9 cellular contexts compared by ENCODE assay signal in the genomic region with DNA sequence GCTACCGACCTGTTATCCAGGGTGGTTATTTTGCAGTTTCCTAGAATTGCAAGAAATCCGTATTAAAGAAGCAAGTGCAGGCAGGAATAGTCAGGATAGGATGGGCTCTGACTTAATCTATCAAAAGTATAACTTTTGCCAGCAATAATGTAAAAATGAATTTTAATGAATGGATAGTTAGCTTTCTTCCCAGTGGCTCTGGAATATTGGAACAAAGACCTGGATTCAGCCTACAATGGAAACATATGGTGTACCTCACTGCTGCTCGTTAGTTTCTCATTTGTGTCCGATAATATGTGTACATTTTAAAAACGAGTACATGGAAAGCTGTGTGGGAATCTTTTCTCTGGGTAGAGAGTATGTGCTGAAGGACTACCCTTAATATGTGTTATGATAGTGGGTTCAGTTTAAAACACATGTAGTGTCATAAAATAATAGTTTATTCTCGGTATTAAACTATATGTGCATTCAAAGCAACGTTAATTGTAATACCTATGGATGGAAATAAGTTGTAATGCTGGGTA. TPM values are rescaled to one million over a fixed set of nuclear protein-coding genes. Genes with fewer than 3 reads are reported as not detected.
A peak's percentile ranks its signal among the peaks of the same experiment; 100 is the strongest.
DNase-seq lines count a peak whose midpoint lies in the region; ATAC-seq, FAIRE-seq and TF ChIP-seq lines count a peak whose summit lies in the region.
"Had no signal": no experiment of that assay in that cellular context is flagged by ENCODE, and none has a peak within 500 bp of the region (broad histone marks: within the 10 kb centered on the region; RNA-seq: fewer than 3 reads in every experiment).

No MANE protein-coding gene starts in this region.

- TF ChIP-seq EP300 in HepG2 (IDR thresholded peaks at IDR 0.05; ENCODE audit: low read depth in 2 of 2, low read length in 2 of 2) = no peak
- no peak for TF ChIP-seq EP300 in HepG2 (CRISPR knock-in tag; IDR thresholded peaks at IDR 0.05; ENCODE audit: borderline replicate concordance)

- no peaks in the 10 kb centered on the region for H3K36me3 ChIP-seq in astrocyte (ENCODE audit: insufficient read depth, low read length)
- no peaks in the 10 kb centered on the region for H3K36me3 ChIP-seq in HepG2 (replicated peaks in 1 of 2; ENCODE audit: control insufficient read depth in 1 of 2, insufficient read depth in 2 of 2, low read length in 2 of 2)
- H3K36me3 ChIP-seq in tibial artery = no peaks in the 10 kb centered on the region

- no TSS peak for BruUV-seq in HepG2 (replicated peaks; lab: Mats Ljungman, UMichigan)

- H3K4me3 Mint-ChIP-seq in astrocyte (ENCODE audit: unreplicated experiment) = no peak overlapping the region

- no peaks in the 10 kb centered on the region for H3K27me3 Mint-ChIP-seq in astrocyte (ENCODE audit: low read depth, unreplicated experiment)

- TF ChIP-seq CTCF in astrocyte (IDR thresholded peaks at IDR 0.05; ENCODE audit: insufficient read depth, low read depth, low read length) = no peak
- no peak for TF ChIP-seq CTCF in HepG2 (CRISPR knock-in tag; IDR thresholded peaks at IDR 0.05)
- TF ChIP-seq CTCF in tibial artery (IDR thresholded peaks at IDR 0.05) = no peak

- ATAC-seq in HepG2 (no peak), HG03159 (IDR thresholded peaks at IDR 0.05; ENCODE audit: unreplicated experiment) (no peak)

- H3K79me2 ChIP-seq in astrocyte (ENCODE audit: insufficient read depth, low read length) = peaks cover 34% of the 10 kb centered on the region
- H3K79me2 ChIP-seq in HepG2 (ENCODE audit: insufficient read depth, low read length) = peaks cover 54% of the 10 kb centered on the region

- TF ChIP-seq POLR2A in HepG2 (IDR thresholded peaks at IDR 0.05; ENCODE audit: insufficient read depth in 1 of 2, low read depth in 2 of 2, low read length in 2 of 2) = no peak

- peak overlapping the region; percentile 94 for H2AFZ ChIP-seq in astrocyte (ENCODE audit: low read depth, low read length)
- H2AFZ ChIP-seq in HepG2 (ENCODE audit: low read length) = peak overlapping the region; percentile 88

- DNase-seq in NCI-H82 (lab: John Stamatoyannopoulos, UW) = peak; percentile 48
- DNase-seq in NCI-H82 treated with DMSO at 0.1 percent for 48 hours (lab: John Stamatoyannopoulos, UW; ENCODE audit: unreplicated experiment) = no peak
- no peak for DNase-seq in astrocyte (ENCODE audit: low read depth)
- DNase-seq in HepG2 (ENCODE audit: low spot score) = no peak
- DNase-seq in tibial artery = no peak
- no peak for DNase-seq in NK-92 treated with Interleukin-12 subunit alpha and Interleukin-12 subunit beta, amount 100 ng/mL, for 24 hours (lab: John Stamatoyannopoulos, UW)
- DNase-seq in cerebellar cortex (ENCODE audit: low spot score) = no peak
- DNase-seq: immature natural killer cell had no signal

- in situ Hi-C loops in HepG2 (cut with HindIII; ENCODE audit: extremely low pct_ligation_motif_present, low pct_unique_long_range_greater_than_20kb) = no loop called here

- H3K4me1 Mint-ChIP-seq in astrocyte (ENCODE audit: low read depth, unreplicated experiment) = peaks cover 19% of the 10 kb centered on the region

- H3K4me3 ChIP-seq in astrocyte (ENCODE audit: insufficient read depth, low read depth, low read length) = peak overlapping the region; percentile 89
- peak overlapping the region; percentile 94 to 98 (median 98) for H3K4me3 ChIP-seq in HepG2 (replicated peaks in 1 of 3; ENCODE audit: insufficient read depth in 1 of 3, low read depth in 2 of 3, low read length in 3 of 3)
- peak overlapping the region; percentile 70 to 78 for H3K4me3 ChIP-seq in tibial artery

- H3K9ac ChIP-seq in astrocyte (ENCODE audit: low read length) (peak overlapping the region; percentile 89), HepG2 (ENCODE audit: insufficient read depth, low read depth, low read length) (peak overlapping the region; percentile 66)

- H3K36me3 Mint-ChIP-seq in astrocyte (ENCODE audit: low read depth, unreplicated experiment) = no peaks in the 10 kb centered on the region
- H3K36me3 Mint-ChIP-seq: immature natural killer cell had no signal

- CTCF ChIA-PET in HepG2 (lab: Yijun Ruan, JAX; ENCODE audit: low intra/inter-chr PET ratio, low total read pairs) = no interaction called here

- H4K20me1 ChIP-seq in astrocyte (ENCODE audit: insufficient read depth, low read length) = peaks cover 21% of the 10 kb centered on the region
- H4K20me1 ChIP-seq in HepG2 (ENCODE audit: insufficient read depth, low read length) = peaks cover 13% of the 10 kb centered on the region

- H3K27me3 ChIP-seq in astrocyte (ENCODE audit: insufficient read depth, low read length) (no peaks in the 10 kb centered on the region), HepG2 (ENCODE audit: control insufficient read depth in 1 of 2, insufficient read depth in 2 of 2, low read length in 2 of 2) (peaks cover 0 to 4% of the 10 kb centered on the region in 2 experiments; a peak in 1 of 5 replicates), tibial artery (no peaks in the 10 kb centered on the region)

- FAIRE-seq in astrocyte (lab: Jason Lieb, UNC) = no peak
- FAIRE-seq in HepG2 (lab: Jason Lieb, UNC) = no peak

- no peaks in the 10 kb centered on the region for H3K9me3 ChIP-seq in astrocyte (ENCODE audit: insufficient read depth, low read depth, low read length)
- H3K9me3 ChIP-seq in HepG2 (ENCODE audit: low read length) = no peaks in the 10 kb centered on the region
- no peaks in the 10 kb centered on the region for H3K9me3 ChIP-seq in tibial artery

- peak overlapping the region; percentile 93 for H3K4me2 ChIP-seq in astrocyte (ENCODE audit: low read length)
- peak overlapping the region; percentile 76 for H3K4me2 ChIP-seq in HepG2 (ENCODE audit: low read depth, low read length)

- WGBS in HepG2 (ENCODE audit: low lambda C conversion rate) = 2% methylated on average over 7 of the region's 7 CpGs

- TF ChIP-seq RAD21 in HepG2 (CRISPR knock-in tag; IDR thresholded peaks at IDR 0.05) = no peak

- no peaks in the 10 kb centered on the region for H3K9me3 Mint-ChIP-seq in astrocyte (ENCODE audit: unreplicated experiment)
- H3K9me3 Mint-ChIP-seq: immature natural killer cell had no signal

- POLR2A ChIA-PET in HepG2 (lab: Yijun Ruan, JAX) = interaction anchor here (1.4 kb wide), 1 partner anchor 26 kb away, joined by 4 read pairs; no protein-coding TSS in a partner anchor

- no peak overlapping the region for H3K27ac ChIP-seq in astrocyte (ENCODE audit: low read depth, low read length)
- peak overlapping the region; percentile 76 for H3K27ac ChIP-seq in HepG2 (ENCODE audit: extremely low read length, insufficient read depth, low read length)
- H3K27ac ChIP-seq in tibial artery = peak overlapping the region in 1 of 2 donors; percentile 95

- peaks cover 5% of the 10 kb centered on the region for H3K4me1 ChIP-seq in astrocyte (ENCODE audit: insufficient read depth, low read length)
- H3K4me1 ChIP-seq in HepG2 (ENCODE audit: insufficient read depth, low read length) = peaks cover 70% of the 10 kb centered on the region
- peaks cover 0 to 37% (median 10%) of the 10 kb centered on the region in 4 donors for H3K4me1 ChIP-seq in tibial artery

- intact Hi-C loops in HepG2 (cut with micrococcal nuclease; ENCODE audit: unreplicated experiment) = loop anchor here (5.0 to 10.0 kb wide), 2 partner anchors 39 to 358 kb away; partner anchors contain the start of gene GOLIM4
- intact Hi-C loops in tibial artery (cut with DNase I; ENCODE audit: low total_unique reads) = loop anchor here (10.0 kb wide), 2 partner anchors 138 to 358 kb away; partner anchors contain the start of gene GOLIM4

- no peak overlapping the region for H3K27ac Mint-ChIP-seq in astrocyte (ENCODE audit: unreplicated experiment)

RNA-seq across cellular contexts. Expression of gene SERPINI1, which starts 0.8 kb away (rescaled TPM):
- 34.4 and 45.0 TPM in 2 replicates for total RNA-seq in astrocyte
- 8.5 and 14.7 TPM in 2 replicates for total RNA-seq in HepG2 (2016; rRNA removed; fragmentation: Illumina TruSeq; extraction: Trizol)
- total RNA-seq in HepG2 (2016; cell fraction: cytosol; rRNA removed; fragmentation: Illumina TruSeq; extraction: Trizol; ENCODE audit: low read depth) = 1.0 and 1.9 TPM in 2 replicates
- total RNA-seq in HepG2 (2016; cell fraction: insoluble cytoplasmic fraction; rRNA removed; fragmentation: Illumina TruSeq; extraction: Trizol) = 7.8 and 17.4 TPM in 2 replicates
- total RNA-seq in HepG2 (2016; cell fraction: membrane; rRNA removed; fragmentation: Illumina TruSeq; extraction: Trizol) = 1.4 and 3.1 TPM in 2 replicates
- total RNA-seq in HepG2 (2016; cell fraction: nucleus; rRNA removed; fragmentation: Illumina TruSeq; extraction: Trizol) = 13.6 and 13.9 TPM in 2 replicates
- 29.7 and 58.0 TPM in 2 replicates for polyA plus RNA-seq in HepG2 (2011; rRNA removed)
- 18.1 and 23.0 TPM in 2 replicates for polyA plus RNA-seq in HepG2 (2011; cell fraction: cytosol; rRNA removed)
- 3.2 and 3.8 TPM in 2 replicates for polyA plus RNA-seq in HepG2 (2011; cell fraction: nucleus; rRNA removed)
- polyA plus RNA-seq in HepG2 (2012) = 11.2 and 25.4 TPM in 2 replicates
- polyA plus RNA-seq in HepG2 (2016; cell fraction: cytosol; fragmentation: Illumina TruSeq; extraction: Trizol; ENCODE audit: low read depth) = 0.75 and 1.2 TPM in 2 replicates
- 5.9 and 7.8 TPM in 2 replicates for polyA plus RNA-seq in HepG2 (2016; cell fraction: insoluble cytoplasmic fraction; fragmentation: Illumina TruSeq; extraction: Trizol; ENCODE audit: low read depth)
- polyA plus RNA-seq in HepG2 (2016; cell fraction: membrane; fragmentation: Illumina TruSeq; extraction: Trizol; ENCODE audit: low read depth) = 1.2 and 1.8 TPM in 2 replicates
- polyA plus RNA-seq in HepG2 (2016; cell fraction: nucleus; fragmentation: Illumina TruSeq; extraction: Trizol; ENCODE audit: insufficient read depth, low read depth) = 12.4 and 19.9 TPM in 2 replicates
- polyA minus RNA-seq in HepG2 (2011; rRNA and poly(A)+ RNA removed; ENCODE audit: low replicate concordance) = 1.8 and 7.1 TPM in 2 replicates
- 16.4 and 18.8 TPM in 2 replicates for polyA minus RNA-seq in HepG2 (2011; cell fraction: cytosol; rRNA and poly(A)+ RNA removed)
- 12.2 and 14.2 TPM in 2 replicates for polyA minus RNA-seq in HepG2 (2011; cell fraction: nucleus; rRNA and poly(A)+ RNA removed)

RNA-seq across cellular contexts. Expression of gene PDCD10, which starts 1.6 kb away (rescaled TPM):
- total RNA-seq in astrocyte (66.9 and 68.9 TPM in 2 replicates), HepG2 (2016; rRNA removed; fragmentation: Illumina TruSeq; extraction: Trizol) (53.9 and 84.4 TPM in 2 replicates)
- total RNA-seq in HepG2 (2016; cell fraction: cytosol; rRNA removed; fragmentation: Illumina TruSeq; extraction: Trizol; ENCODE audit: low read depth) = 20.7 and 21.2 TPM in 2 replicates
- 53.5 and 83.5 TPM in 2 replicates for total RNA-seq in HepG2 (2016; cell fraction: insoluble cytoplasmic fraction; rRNA removed; fragmentation: Illumina TruSeq; extraction: Trizol)
- 26.5 and 27.2 TPM in 2 replicates for total RNA-seq in HepG2 (2016; cell fraction: membrane; rRNA removed; fragmentation: Illumina TruSeq; extraction: Trizol)
- total RNA-seq in HepG2 (2016; cell fraction: nucleus; rRNA removed; fragmentation: Illumina TruSeq; extraction: Trizol) = 34.5 and 35.4 TPM in 2 replicates
- 31.8 and 48.5 TPM in 2 replicates for polyA plus RNA-seq in HepG2 (2011; rRNA removed)
- 20.6 and 33.6 TPM in 2 replicates for polyA plus RNA-seq in HepG2 (2011; cell fraction: cytosol; rRNA removed)
- 9.7 and 13.1 TPM in 2 replicates for polyA plus RNA-seq in HepG2 (2011; cell fraction: nucleus; rRNA removed)
- 43.3 and 45.2 TPM in 2 replicates for polyA plus RNA-seq in HepG2 (2012)
- polyA plus RNA-seq in HepG2 (2016; cell fraction: cytosol; fragmentation: Illumina TruSeq; extraction: Trizol; ENCODE audit: low read depth) = 11.0 and 14.5 TPM in 2 replicates
- polyA plus RNA-seq in HepG2 (2016; cell fraction: insoluble cytoplasmic fraction; fragmentation: Illumina TruSeq; extraction: Trizol; ENCODE audit: low read depth) = 81.9 and 87.8 TPM in 2 replicates
- 15.0 and 16.8 TPM in 2 replicates for polyA plus RNA-seq in HepG2 (2016; cell fraction: membrane; fragmentation: Illumina TruSeq; extraction: Trizol; ENCODE audit: low read depth)
- polyA plus RNA-seq in HepG2 (2016; cell fraction: nucleus; fragmentation: Illumina TruSeq; extraction: Trizol; ENCODE audit: insufficient read depth, low read depth) = 35.7 and 42.4 TPM in 2 replicates
- 6.8 and 14.5 TPM in 2 replicates for polyA minus RNA-seq in HepG2 (2011; rRNA and poly(A)+ RNA removed; ENCODE audit: low replicate concordance)
- polyA minus RNA-seq in HepG2 (2011; cell fraction: cytosol; rRNA and poly(A)+ RNA removed) = 23.7 and 25.9 TPM in 2 replicates
- polyA minus RNA-seq in HepG2 (2011; cell fraction: nucleus; rRNA and poly(A)+ RNA removed) = 87.2 and 99.6 TPM in 2 replicates
